17 cellular contexts compared by ENCODE assay signal in the genomic region with DNA sequence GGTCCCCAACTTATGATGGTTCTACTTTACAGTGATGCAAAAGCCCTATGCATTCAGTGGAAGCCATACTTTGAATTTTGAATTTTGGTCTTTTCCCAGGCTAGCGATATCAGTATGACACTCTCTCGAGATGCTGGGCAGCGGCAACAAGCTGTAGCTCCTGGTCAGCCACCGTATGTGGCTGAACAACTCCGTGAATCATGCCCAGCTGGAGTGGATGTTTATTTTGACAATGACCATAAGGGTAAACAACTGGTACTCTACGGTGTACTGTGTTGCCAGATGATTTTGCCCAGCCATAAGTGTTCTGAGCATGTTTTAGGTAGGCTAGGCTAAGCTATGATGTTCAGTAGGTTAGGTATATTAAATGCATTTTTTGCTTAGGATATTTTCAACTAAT. TPM values are rescaled to one million over a fixed set of nuclear protein-coding genes. Genes with fewer than 3 reads are reported as not detected.
DNase-seq lines count a peak whose midpoint lies in the region; ATAC-seq, FAIRE-seq and TF ChIP-seq lines count a peak whose summit lies in the region.
"Had no signal": no experiment of that assay in that cellular context is flagged by ENCODE, and none has a peak within 500 bp of the region (broad histone marks: within the 10 kb centered on the region; RNA-seq: fewer than 3 reads in every experiment).

No MANE protein-coding gene starts in this region.

- no peak overlapping the region for H4K5ac ChIP-seq in IMR-90 (ENCODE audit: low read depth, low read length)

- H4K8ac ChIP-seq in IMR-90 (ENCODE audit: low read depth in 2 of 2, low read length in 2 of 2) = no peak overlapping the region

- FAIRE-seq in astrocyte (lab: Jason Lieb, UNC) = no peak
- FAIRE-seq: GM12891 had no signal

- dilution Hi-C loops in IMR-90 (cut with HindIII; ENCODE audit: low sequenced_read_pairs, unreplicated experiment) = no loop called here

- no peaks in the 10 kb centered on the region for H3K79me1 ChIP-seq in IMR-90 (ENCODE audit: low read depth in 1 of 2, low read length in 2 of 2)

- DNase-seq in EH (ENCODE audit: low read depth) = peak; percentile 59
- DNase-seq in IMR-90 = peak; percentile 92
- peak; percentile 39 for DNase-seq in astrocyte (ENCODE audit: low read depth)
- DNase-seq in iris pigment epithelial cell (ENCODE audit: low read depth) = peak; percentile 79
- no peak for DNase-seq in DMS79 (lab: John Stamatoyannopoulos, UW)
- DNase-seq in CD8-positive, alpha-beta memory T cell = no peak
- no peak for DNase-seq in activated CD8-positive, alpha-beta memory T cell treated with anti-CD3 and anti-CD28 coated beads for 24 hours
- DNase-seq: DMS 273 treated with DMSO at 0.1 percent for 48 hours, KG1, NCI-H187 treated with DMSO at 0.1 percent for 48 hours, NCI-H2171, NCI-H446 treated with DMSO at 0.1 percent for 48 hours, T-cell had no signal

- no peak overlapping the region for H3K27ac Mint-ChIP-seq in astrocyte (ENCODE audit: unreplicated experiment)
- H3K27ac Mint-ChIP-seq in CD8-positive, alpha-beta memory T cell = no peak overlapping the region
- H3K27ac Mint-ChIP-seq: T-cell had no signal

- peaks cover 1% of the 10 kb centered on the region for H3K36me3 Mint-ChIP-seq in astrocyte (ENCODE audit: low read depth, unreplicated experiment)
- peaks cover 0 to 1% (median 0%) of the 10 kb centered on the region in 3 donors for H3K36me3 Mint-ChIP-seq in CD8-positive, alpha-beta memory T cell

- H3K4me3 ChIP-seq in IMR-90 (ENCODE audit: insufficient read depth, low read depth, low read length) = no peak overlapping the region
- no peak overlapping the region for H3K4me3 ChIP-seq in astrocyte (ENCODE audit: insufficient read depth, low read depth, low read length)
- H3K4me3 ChIP-seq in CD8-positive, alpha-beta memory T cell (ENCODE audit: low read length) = no peak overlapping the region
- H3K4me3 ChIP-seq: BLaER1 treated with 17β-estradiol and CSF1 and Interleukin-3, amounts not matched to agents 10 nM and 100 nM; SK-N-MC had no signal

- H2BK20ac ChIP-seq in IMR-90 (ENCODE audit: low read depth, low read length) = no peak overlapping the region

- H2BK5ac ChIP-seq in IMR-90 (ENCODE audit: low read depth, low read length, poor library complexity, severe bottlenecking) = no peak overlapping the region

- no peak overlapping the region for H3K23ac ChIP-seq in IMR-90 (ENCODE audit: low read depth, low read length)

- in situ Hi-C loops in IMR-90 (cut with MboI; ENCODE audit: low sequenced_read_pairs) = no loop called here

- H2BK120ac ChIP-seq in IMR-90 (ENCODE audit: low read depth, low read length) = no peak overlapping the region

- H3K79me2 ChIP-seq in astrocyte (ENCODE audit: insufficient read depth, low read length) = no peaks in the 10 kb centered on the region

- H3K14ac ChIP-seq in IMR-90 (replicated peaks; ENCODE audit: low read depth, low read length) = no peak overlapping the region

- H2AK5ac ChIP-seq in IMR-90 (ENCODE audit: low read depth, low read length) = no peak overlapping the region

- H3K9me3 ChIP-seq in IMR-90 (ENCODE audit: control insufficient read depth, insufficient read depth, low read length) = no peaks in the 10 kb centered on the region
- no peaks in the 10 kb centered on the region for H3K9me3 ChIP-seq in astrocyte (ENCODE audit: insufficient read depth, low read depth, low read length)
- H3K9me3 ChIP-seq in CD8-positive, alpha-beta memory T cell (ENCODE audit: low read length) = no peaks in the 10 kb centered on the region
- H3K9me3 ChIP-seq: BLaER1 treated with 17β-estradiol and CSF1 and Interleukin-3, amounts not matched to agents 10 nM and 100 nM had no signal

- H3K9ac ChIP-seq in IMR-90 (ENCODE audit: low read depth, low read length) (no peak overlapping the region), astrocyte (ENCODE audit: low read length) (no peak overlapping the region)
- H3K9ac ChIP-seq: BLaER1 treated with 17β-estradiol and CSF1 and Interleukin-3, amounts not matched to agents 10 nM and 100 nM had no signal

- WGBS in IMR-90 (ENCODE audit: extremely low coverage in 2 of 2, insufficient read length in 1 of 2), 2 experiments = 17% methylated on average over 1 of the region's 6 CpGs; no CpG with 5 or more reads in 1 of the 2 experiments

- H3K27me3 ChIP-seq in IMR-90 (ENCODE audit: control insufficient read depth, insufficient read depth, low read length) (no peaks in the 10 kb centered on the region), astrocyte (ENCODE audit: insufficient read depth, low read length) (no peaks in the 10 kb centered on the region)
- no peaks in the 10 kb centered on the region for H3K27me3 ChIP-seq in CD8-positive, alpha-beta memory T cell (ENCODE audit: insufficient read depth, low read length, poor library complexity, severe bottlenecking)
- H3K27me3 ChIP-seq: BLaER1 treated with 17β-estradiol and CSF1 and Interleukin-3, amounts not matched to agents 10 nM and 100 nM had no signal

- H3K4me3 Mint-ChIP-seq in astrocyte (ENCODE audit: unreplicated experiment) = no peak overlapping the region
- no peak overlapping the region for H3K4me3 Mint-ChIP-seq in CD8-positive, alpha-beta memory T cell
- H3K4me3 Mint-ChIP-seq: T-cell had no signal

- H4K20me1 ChIP-seq in IMR-90 (ENCODE audit: insufficient read depth, low read length) (no peaks in the 10 kb centered on the region), astrocyte (ENCODE audit: insufficient read depth, low read length) (no peaks in the 10 kb centered on the region)
- H4K20me1 ChIP-seq: BLaER1 treated with 17β-estradiol and CSF1 and Interleukin-3, amounts not matched to agents 10 nM and 100 nM had no signal

- H3K4me1 Mint-ChIP-seq in astrocyte (ENCODE audit: low read depth, unreplicated experiment) = no peaks in the 10 kb centered on the region
- no peaks in the 10 kb centered on the region for H3K4me1 Mint-ChIP-seq in CD8-positive, alpha-beta memory T cell
- H3K4me1 Mint-ChIP-seq: T-cell had no signal

- no peak overlapping the region for H3K18ac ChIP-seq in IMR-90 (ENCODE audit: low read depth, low read length)

- POLR2A ChIA-PET in IMR-90 (lab: Charles Lee; ENCODE audit: unreplicated experiment) = no interaction called here
- POLR2A ChIA-PET in CD8-positive, alpha-beta memory T cell (lab: Charles Lee) = interaction anchor here (0.8 kb wide), 1 partner anchor 27 kb away, joined by 3 read pairs; the partner anchor contains the start of gene PTGR2

- 0 out of 2 replicates have a peak, but pooled peaks cover 2% of the 10 kb centered on the region for H3K9me1 ChIP-seq in IMR-90 (ENCODE audit: insufficient read depth, low read length)

- no peak overlapping the region for H3K56ac ChIP-seq in IMR-90 (ENCODE audit: extremely low read depth, insufficient read depth, low read length)

- no peak overlapping the region for H2AK9ac ChIP-seq in IMR-90 (replicated peaks; ENCODE audit: low read depth, low read length, poor library complexity)

- no peaks in the 10 kb centered on the region for H3K9me3 Mint-ChIP-seq in astrocyte (ENCODE audit: unreplicated experiment)
- H3K9me3 Mint-ChIP-seq in CD8-positive, alpha-beta memory T cell = no peaks in the 10 kb centered on the region
- H3K9me3 Mint-ChIP-seq: T-cell had no signal

- H4K91ac ChIP-seq in IMR-90 (ENCODE audit: insufficient read depth, low read depth, low read length) = no peak overlapping the region

- peak; percentile 84 for ATAC-seq in IMR-90 (ENCODE audit: low read depth)
- ATAC-seq: HCT116, T-cell had no signal

- no peaks in the 10 kb centered on the region for H3K36me3 ChIP-seq in IMR-90 (ENCODE audit: control insufficient read depth, insufficient read depth, low read length)
- no peaks in the 10 kb centered on the region for H3K36me3 ChIP-seq in astrocyte (ENCODE audit: insufficient read depth, low read length)
- H3K36me3 ChIP-seq in CD8-positive, alpha-beta memory T cell (ENCODE audit: insufficient read depth, low read length) = no peaks in the 10 kb centered on the region
- H3K36me3 ChIP-seq: BLaER1 treated with 17β-estradiol and CSF1 and Interleukin-3, amounts not matched to agents 10 nM and 100 nM had no signal

- H3K27ac ChIP-seq in IMR-90 (ENCODE audit: insufficient read depth, low read length) (no peak overlapping the region), astrocyte (ENCODE audit: low read depth, low read length) (no peak overlapping the region)
- no peak overlapping the region for H3K27ac ChIP-seq in CD8-positive, alpha-beta memory T cell (ENCODE audit: low read depth, low read length)
- H3K27ac ChIP-seq: BLaER1 treated with 17β-estradiol and CSF1 and Interleukin-3, amounts not matched to agents 10 nM and 100 nM; SK-N-MC had no signal

- no peak for TF ChIP-seq POLR2A in IMR-90 (IDR thresholded peaks at IDR 0.05; ENCODE audit: low read depth, low read length)

- H2AFZ ChIP-seq in IMR-90 (replicated peaks; ENCODE audit: low read length, poor library complexity) (no peak overlapping the region), astrocyte (ENCODE audit: low read depth, low read length) (no peak overlapping the region)

- H3K4ac ChIP-seq in IMR-90 (ENCODE audit: low read depth, low read length) = no peak overlapping the region

- H2BK15ac ChIP-seq in IMR-90 (ENCODE audit: low read depth, low read length) = no peak overlapping the region

- TF ChIP-seq CTCF in IMR-90 (conservative IDR thresholded peaks at IDR 0.05; ENCODE audit: low read depth, low read length) (no peak), astrocyte (IDR thresholded peaks at IDR 0.05; ENCODE audit: insufficient read depth, low read depth, low read length) (no peak)

- H3K4me2 ChIP-seq in IMR-90 (ENCODE audit: low read depth, low read length) (no peak overlapping the region), astrocyte (ENCODE audit: low read length) (no peak overlapping the region)
- H3K4me2 ChIP-seq: BLaER1 treated with 17β-estradiol and CSF1 and Interleukin-3, amounts not matched to agents 10 nM and 100 nM had no signal

- BruUV-seq in IMR-90 (replicated peaks; lab: Mats Ljungman, UMichigan) = no TSS peak

- no peak for TF ChIP-seq RAD21 in IMR-90 (IDR thresholded peaks at IDR 0.05; ENCODE audit: low read length)

- CTCF ChIA-PET in IMR-90 (lab: Yijun Ruan, JAX) = no interaction called here
- CTCF ChIA-PET in CD8-positive, alpha-beta memory T cell (lab: Charles Lee) = interaction anchor here (0.9 kb wide), 1 partner anchor 149 kb away, joined by 3 read pairs; no protein-coding TSS in a partner anchor

- no peaks in the 10 kb centered on the region for H3K27me3 Mint-ChIP-seq in astrocyte (ENCODE audit: low read depth, unreplicated experiment)
- no peaks in the 10 kb centered on the region for H3K27me3 Mint-ChIP-seq in CD8-positive, alpha-beta memory T cell
- H3K27me3 Mint-ChIP-seq: T-cell had no signal

- H3K4me1 ChIP-seq in IMR-90 (ENCODE audit: control insufficient read depth, insufficient read depth, low read length) (peaks cover 4% of the 10 kb centered on the region; the same call in 1 of the 2 replicates), astrocyte (ENCODE audit: insufficient read depth, low read length) (no peaks in the 10 kb centered on the region)
- H3K4me1 ChIP-seq in CD8-positive, alpha-beta memory T cell (ENCODE audit: insufficient read depth, low read length) = no peaks in the 10 kb centered on the region
- H3K4me1 ChIP-seq: BLaER1 treated with 17β-estradiol and CSF1 and Interleukin-3, amounts not matched to agents 10 nM and 100 nM had no signal

- intact Hi-C loops in IMR-90 (cut with micrococcal nuclease) = no loop called here

RNA-seq across cellular contexts. Expression of gene ZNF410, which starts 8.2 kb away (rescaled TPM):
- total RNA-seq in IMR-90 (2012; rRNA removed) (73.9 and 89.1 TPM in 2 replicates), astrocyte (38.7 and 42.9 TPM in 2 replicates)
- polyA plus RNA-seq in IMR-90 (2012; rRNA removed) = 22.3 and 27.9 TPM in 2 replicates
- 8.7 and 13.6 TPM in 2 replicates for polyA plus RNA-seq in IMR-90 (2012; cell fraction: cytosol; rRNA removed)
- 10.1 and 55.1 TPM in 2 replicates for polyA plus RNA-seq in IMR-90 (2012; cell fraction: nucleus; rRNA removed; ENCODE audit: low replicate concordance)
- total RNA-seq in CD8-positive, alpha-beta memory T cell = 10 to 100 TPM; 65.2 to 72.4 TPM
- 76.4 TPM for polyA plus RNA-seq in CD8-positive, alpha-beta memory T cell

RNA-seq across cellular contexts. Expression of gene PTGR2, which starts 26.8 kb away (rescaled TPM):
- total RNA-seq in IMR-90 (2012; rRNA removed) = 1.3 and 2.8 TPM in 2 replicates
- polyA plus RNA-seq in IMR-90 (2012; rRNA removed) = 2.0 and 3.2 TPM in 2 replicates
- 0.48 and 0.99 TPM in 2 replicates for polyA plus RNA-seq in IMR-90 (2012; cell fraction: cytosol; rRNA removed)
- 1.1 and 6.0 TPM in 2 replicates for polyA plus RNA-seq in IMR-90 (2012; cell fraction: nucleus; rRNA removed; ENCODE audit: low replicate concordance)
- total RNA-seq in astrocyte = 5.8 and 7.0 TPM in 2 replicates
- total RNA-seq in CD8-positive, alpha-beta memory T cell = 1 to 10 TPM; 3.3 to 4.2 TPM
- polyA plus RNA-seq in CD8-positive, alpha-beta memory T cell = 3.0 TPM

Comparison
In these comparisons a context has a peak if more than half of its experiments do, and no peak if none do; other contexts are left out.
1. DNase-seq: peak in EH (single experiment), IMR-90 (single experiment), astrocyte (single experiment) and iris pigment epithelial cell (single experiment); none in DMS79 (single experiment), CD8-positive, alpha-beta memory T cell (0 of 5) and activated CD8-positive, alpha-beta memory T cell treated with anti-CD3 and anti-CD28 coated beads for 24 hours (single experiment).